18 cellular contexts compared by ENCODE assay signal in genomic region chr5:150519978-150520377, GRCh38. TPM values are rescaled to one million over a fixed set of nuclear protein-coding genes. Genes with fewer than 3 reads are reported as not detected.
DNase-seq lines count a peak whose midpoint lies in the region; ATAC-seq and TF ChIP-seq lines count a peak whose summit lies in the region.
"Had no signal": no experiment of that assay in that cellular context is flagged by ENCODE, and none has a peak within 500 bp of the region (broad histone marks: within the 10 kb centered on the region; RNA-seq: fewer than 3 reads in every experiment).

No MANE protein-coding gene starts in this region.

- no peak overlapping the region for H2BK5ac ChIP-seq in H9 (ENCODE audit: insufficient read length, low read length)

- H3K18ac ChIP-seq in H9 (ENCODE audit: insufficient read length, low read depth, low read length), result no peak overlapping the region

- no peak overlapping the region for H3K23ac ChIP-seq in H9 (ENCODE audit: insufficient read length, low read depth, low read length)

- peak overlapping the region in 2 of 3 experiments; percentile 77 to 79; a peak in 3 of 7 replicates for H3K27ac Mint-ChIP-seq in H9
- H3K27ac Mint-ChIP-seq: activated naive CD8-positive, alpha-beta T cell treated with anti-CD3 and anti-CD28 coated beads for 36 hours; activated T-helper 17 cell treated with anti-CD3 and anti-CD28 coated beads, Interleukin-2, amount 50 U/mL, for 72 hours; memory B cell had no signal

- H3K9ac ChIP-seq in H9 (ENCODE audit: extremely low read depth, insufficient read length, low read length), result no peak overlapping the region
- H3K9ac ChIP-seq: SK-N-SH had no signal

- no peak overlapping the region for H2BK20ac ChIP-seq in H9 (ENCODE audit: low read depth, low read length, poor library complexity, severe bottlenecking)

- H3K79me2 ChIP-seq in H9 (ENCODE audit: insufficient read depth, low read length), result no peaks in the 10 kb centered on the region
- peaks cover 87% of the 10 kb centered on the region for H3K79me2 ChIP-seq in osteoblast (ENCODE audit: insufficient read depth, low read length)

- no peak overlapping the region for H3T11ph ChIP-seq in H9 (ENCODE audit: low read length)

- H2BK15ac ChIP-seq in H9 (ENCODE audit: low read depth, low read length), result no peak overlapping the region

- no peaks in the 10 kb centered on the region for H3K9me3 Mint-ChIP-seq in H9
- H3K9me3 Mint-ChIP-seq: activated naive CD8-positive, alpha-beta T cell treated with anti-CD3 and anti-CD28 coated beads for 36 hours; activated T-helper 17 cell treated with anti-CD3 and anti-CD28 coated beads, Interleukin-2, amount 50 U/mL, for 72 hours; memory B cell had no signal

- no peak overlapping the region for H4K8ac ChIP-seq in H9 (replicated peaks; ENCODE audit: insufficient read length, low read depth, low read length)

- no peak overlapping the region for H3K4ac ChIP-seq in H9 (ENCODE audit: low read depth, low read length)

- no peak overlapping the region for H4K91ac ChIP-seq in H9 (ENCODE audit: insufficient read length, low read depth, low read length)

- H3K23me2 ChIP-seq in H9 (ENCODE audit: insufficient read length, low read depth, low read length, poor library complexity, severe bottlenecking), result peaks cover 3% of the 10 kb centered on the region

- H2AK5ac ChIP-seq in H9 (ENCODE audit: insufficient read length, low read length), result no peak overlapping the region

- intact Hi-C loops in dorsolateral prefrontal cortex (cut with DNase I), result loop anchor here (2.0 to 5.0 kb wide), 3 partner anchors 33 to 63 kb away; no protein-coding TSS in a partner anchor

- H3K4me2 ChIP-seq in H9 (ENCODE audit: insufficient read depth, insufficient read length, low read length) (no peak overlapping the region), osteoblast (ENCODE audit: insufficient read depth, low read length) (no peak overlapping the region)
- H3K4me2 ChIP-seq: SK-N-SH had no signal

- H3K27ac ChIP-seq in H9 (ENCODE audit: insufficient read length, low read depth, low read length), result no peak overlapping the region
- peak overlapping the region in 49 of 59 donors; percentile 8 to 100 (median 71) for H3K27ac ChIP-seq in dorsolateral prefrontal cortex
- H3K27ac ChIP-seq in osteoblast (ENCODE audit: low read depth, low read length), result peak overlapping the region; percentile 11
- H3K27ac ChIP-seq: colonic mucosa had no signal

- H2AFZ ChIP-seq in H9 (ENCODE audit: low read length), result no peak overlapping the region
- no peak overlapping the region for H2AFZ ChIP-seq in osteoblast (ENCODE audit: low read length)

- H3K4me1 ChIP-seq in H9 (ENCODE audit: insufficient read depth, low read length) (peaks cover 6% of the 10 kb centered on the region; the same call in 1 of the 2 replicates), osteoblast (ENCODE audit: insufficient read depth, low read length) (peaks cover 53% of the 10 kb centered on the region)

- no peak overlapping the region for H4K5ac ChIP-seq in H9 (ENCODE audit: insufficient read length, low read depth, low read length)

- no peak overlapping the region for H3K4me3 ChIP-seq in dorsolateral prefrontal cortex
- no peak overlapping the region for H3K4me3 ChIP-seq in osteoblast (ENCODE audit: insufficient read depth, low read length)
- H3K4me3 ChIP-seq: colonic mucosa had no signal

- H3K14ac ChIP-seq in H9 (ENCODE audit: insufficient read depth, low read length), result no peak overlapping the region

- peaks cover 27 to 46% of the 10 kb centered on the region in 2 experiments for H3K4me1 Mint-ChIP-seq in H9
- H3K4me1 Mint-ChIP-seq: activated naive CD8-positive, alpha-beta T cell treated with anti-CD3 and anti-CD28 coated beads for 36 hours; activated T-helper 17 cell treated with anti-CD3 and anti-CD28 coated beads, Interleukin-2, amount 50 U/mL, for 72 hours had no signal

- no peaks in the 10 kb centered on the region; the same call in 1 of the 2 replicates for H3K27me3 Mint-ChIP-seq in H9 (ENCODE audit: low read depth)
- H3K27me3 Mint-ChIP-seq: activated naive CD8-positive, alpha-beta T cell treated with anti-CD3 and anti-CD28 coated beads for 36 hours; activated T-helper 17 cell treated with anti-CD3 and anti-CD28 coated beads, Interleukin-2, amount 50 U/mL, for 72 hours; memory B cell had no signal

- H2BK12ac ChIP-seq in H9 (ENCODE audit: insufficient read length, low read depth, low read length), result no peak overlapping the region

- no peak for TF ChIP-seq CTCF in H9 (conservative IDR thresholded peaks at IDR 0.05)
- no peak for TF ChIP-seq CTCF in dorsolateral prefrontal cortex (IDR thresholded peaks at IDR 0.05 in 54 of 56, conservative IDR thresholded peaks at IDR 0.05 in 2 of 56; ENCODE audit: low read depth in 1 of 56, partially characterized antibody in 56 of 56)
- TF ChIP-seq CTCF in osteoblast (IDR thresholded peaks at IDR 0.05; ENCODE audit: extremely low read depth, low read depth, low read length), result no peak

- H3K27me3 ChIP-seq in H9 (ENCODE audit: insufficient read depth, low read length) (no peaks in the 10 kb centered on the region), dorsolateral prefrontal cortex (no peaks in the 10 kb centered on the region), osteoblast (ENCODE audit: insufficient read depth, low read length) (no peaks in the 10 kb centered on the region)
- H3K27me3 ChIP-seq: colonic mucosa had no signal

- H2BK120ac ChIP-seq in H9 (ENCODE audit: low read depth, low read length, poor library complexity, severe bottlenecking), result no peak overlapping the region

- peaks cover 40% of the 10 kb centered on the region for H3K36me3 ChIP-seq in osteoblast (ENCODE audit: insufficient read depth, low read length)
- H3K36me3 ChIP-seq: colonic mucosa had no signal

- no peak overlapping the region for H3K56ac ChIP-seq in H9 (ENCODE audit: insufficient read length, low read depth, low read length)

- ATAC-seq in GM18907 (IDR thresholded peaks at IDR 0.05; ENCODE audit: unreplicated experiment) (no peak), HG03175 (IDR thresholded peaks at IDR 0.05; ENCODE audit: unreplicated experiment) (no peak)
- ATAC-seq: activated T-helper 17 cell treated with anti-CD3 and anti-CD28 coated beads, Interleukin-2, amount 50 U/mL, for 72 hours had no signal

- no peaks in the 10 kb centered on the region for H3K79me1 ChIP-seq in H9 (ENCODE audit: insufficient read depth, low read depth, low read length, poor library complexity, severe bottlenecking)

- H3K36me3 Mint-ChIP-seq in H9 (ENCODE audit: insufficient read depth in 1 of 3, low read depth in 3 of 3), result peaks cover 0 to 14% (median 8%) of the 10 kb centered on the region in 3 experiments; a peak in 4 of 7 replicates
- H3K36me3 Mint-ChIP-seq: activated naive CD8-positive, alpha-beta T cell treated with anti-CD3 and anti-CD28 coated beads for 36 hours had no signal

- H3K9me3 ChIP-seq in H9 (ENCODE audit: control insufficient read depth, low read depth, low read length) (no peaks in the 10 kb centered on the region), osteoblast (ENCODE audit: low read depth, low read length) (no peaks in the 10 kb centered on the region)
- H3K9me3 ChIP-seq: colonic mucosa, SK-N-SH had no signal

- H4K20me1 ChIP-seq in H9 (ENCODE audit: control insufficient read depth, insufficient read depth, insufficient read length), result no peaks in the 10 kb centered on the region
- H4K20me1 ChIP-seq in osteoblast (ENCODE audit: insufficient read depth, low read length), result peaks cover 26% of the 10 kb centered on the region

- H3K4me3 Mint-ChIP-seq in H9, result no peak overlapping the region
- H3K4me3 Mint-ChIP-seq: activated naive CD8-positive, alpha-beta T cell treated with anti-CD3 and anti-CD28 coated beads for 36 hours; activated T-helper 17 cell treated with anti-CD3 and anti-CD28 coated beads, Interleukin-2, amount 50 U/mL, for 72 hours; memory B cell had no signal

- no CpG with 5 or more reads among the region's 4 CpGs for WGBS in H9 (ENCODE audit: extremely low coverage, insufficient read length, low lambda C conversion rate)

- peak; percentile 2 for DNase-seq in COLO668 (lab: John Stamatoyannopoulos, UW; ENCODE audit: unreplicated experiment)
- DNase-seq in H9, result no peak
- DNase-seq in dorsolateral prefrontal cortex, result no peak
- DNase-seq in osteoblast (ENCODE audit: insufficient read length, low spot score, missing footprints), result no peak
- DNase-seq in activated T-cell treated with anti-CD3 and anti-CD28 coated beads for 4 hours, result no peak
- DNase-seq: activated naive CD8-positive, alpha-beta T cell treated with anti-CD3 and anti-CD28 coated beads for 36 hours; colonic mucosa; DMS 273 treated with DMSO at 0.1 percent for 48 hours; MV-4-11; NCI-H187; NCI-H446 treated with DMSO at 0.1 percent for 48 hours; nucleus accumbens; SK-N-SH; WERI-Rb-1 had no signal

RNA-seq across cellular contexts. Expression of gene NDST1, which starts 12.0 kb away (rescaled TPM):
- total RNA-seq in H9 (2021) (59.2 and 65.5 TPM in 2 replicates), dorsolateral prefrontal cortex (100 to 1,000 TPM in 43 of 120 experiments, 10 to 100 TPM in 77; 64.3 to 163 (median 92.5) TPM), osteoblast (89.9 and 104 TPM in 2 replicates)
